In genomic region chr16:89828870-89829629, GRCh38 we compare ENCODE assay signal across 8 cellular contexts. TPM values are rescaled to one million over a fixed set of nuclear protein-coding genes. Genes with fewer than 3 reads are reported as not detected.
DNase-seq lines count a peak whose midpoint lies in the region; ATAC-seq, FAIRE-seq and TF ChIP-seq lines count a peak whose summit lies in the region.

No MANE protein-coding gene starts in this region.

- peak overlapping the region in 58 of 59 donors; percentile 36 to 76 (median 58) for H3K4me3 ChIP-seq in dorsolateral prefrontal cortex

- H3K27me3 ChIP-seq in dorsolateral prefrontal cortex = no peaks in the 10 kb centered on the region

- H3K27ac Mint-ChIP-seq in CD14-positive monocyte = no peak overlapping the region
- H3K27ac Mint-ChIP-seq in natural killer cell = no peak overlapping the region

- intact Hi-C loops in CD14-positive monocyte (cut with micrococcal nuclease) (no loop called here), dorsolateral prefrontal cortex (cut with DNase I) (loop anchor here in 1 of 2 donors (10.0 kb wide), 1 partner anchor 46 kb away; the partner anchor contains the start of gene TCF25), natural killer cell (cut with micrococcal nuclease) (no loop called here)

- TF ChIP-seq POLR2A in GM12891 (IDR thresholded peaks at IDR 0.05; ENCODE audit: low read depth, low read length) = no peak

- DNase-seq in CD14-positive monocyte (ENCODE audit: low spot score) (no peak), dorsolateral prefrontal cortex (peak in 1 of 10 donors; percentile 29), natural killer cell (no peak), GM12891 (ENCODE audit: insufficient read length, low spot score) (no peak), HuH-7.5 (ENCODE audit: low spot score) (no peak), OCI-M1 (lab: John Stamatoyannopoulos, UW) (no peak)
- no peak for DNase-seq in stimulated activated naive CD4-positive, alpha-beta T cell (lab: John Stamatoyannopoulos, UW)

- peak overlapping the region in 32 of 59 donors; percentile 11 to 83 (median 52) for H3K27ac ChIP-seq in dorsolateral prefrontal cortex

- peaks cover 7% of the 10 kb centered on the region for H3K4me1 Mint-ChIP-seq in CD14-positive monocyte
- peaks cover 4 to 5% of the 10 kb centered on the region in 2 donors for H3K4me1 Mint-ChIP-seq in natural killer cell

- H3K4me3 Mint-ChIP-seq in CD14-positive monocyte = peak overlapping the region; percentile 55 to 85
- peak overlapping the region; percentile 67 for H3K4me3 Mint-ChIP-seq in natural killer cell

- H3K9me3 Mint-ChIP-seq in CD14-positive monocyte = peaks cover 3 to 7% (median 5%) of the 10 kb centered on the region in 7 donors
- H3K9me3 Mint-ChIP-seq in natural killer cell = no peaks in the 10 kb centered on the region

- TF ChIP-seq CTCF in CD14-positive monocyte (IDR thresholded peaks at IDR 0.05) (no peak), dorsolateral prefrontal cortex (IDR thresholded peaks at IDR 0.05 in 54 of 56, conservative IDR thresholded peaks at IDR 0.05 in 2 of 56; ENCODE audit: low read depth in 1 of 56, partially characterized antibody in 56 of 56) (no peak), natural killer cell (IDR thresholded peaks at IDR 0.05) (no peak)

- no peak for FAIRE-seq in GM12891 (lab: Jason Lieb, UNC)

- H3K27me3 Mint-ChIP-seq in CD14-positive monocyte (ENCODE audit: low read depth in 3 of 3) (peaks cover 27 to 47% (median 32%) of the 10 kb centered on the region in 3 donors), natural killer cell (ENCODE audit: low read depth in 2 of 2) (peaks cover 5 to 6% of the 10 kb centered on the region in 2 donors)

- no peak for TF ChIP-seq RAD21 in Ishikawa (IDR thresholded peaks at IDR 0.05; ENCODE audit: low read depth)

- no peak for ATAC-seq in natural killer cell

- no peak for TF ChIP-seq EP300 in Ishikawa (IDR thresholded peaks at IDR 0.05; ENCODE audit: borderline replicate concordance)

- H3K36me3 Mint-ChIP-seq in CD14-positive monocyte = peaks cover 0 to 2% of the 10 kb centered on the region in 2 donors
- no peaks in the 10 kb centered on the region for H3K36me3 Mint-ChIP-seq in natural killer cell

TF ChIP-seq in Ishikawa, 13 proteins besides CTCF, POLR2A, EP300 and RAD21:
- no peak for TF ChIP-seq CEBPB (IDR thresholded peaks at IDR 0.05)
- TF ChIP-seq ZBTB7A (IDR thresholded peaks at IDR 0.05; ENCODE audit: low read depth) = peak; percentile 54; the same call in 1 of the 2 replicates
- TF ChIP-seq, protein P1, sequence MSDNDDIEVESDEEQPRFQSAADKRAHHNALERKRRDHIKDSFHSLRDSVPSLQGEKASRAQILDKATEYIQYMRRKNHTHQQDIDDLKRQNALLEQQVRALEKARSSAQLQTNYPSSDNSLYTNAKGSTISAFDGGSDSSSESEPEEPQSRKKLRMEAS (IDR thresholded peaks at IDR 0.05) = no peak; the same call in 1 of the 2 replicates
- TF ChIP-seq TAF1 (IDR thresholded peaks at IDR 0.05; ENCODE audit: low read depth) = peak; percentile 31; the same call in 1 of the 2 replicates
TF ChIP-seq in Ishikawa: peak in this region for 2.

TF ChIP-seq in GM12891, 5 proteins besides CTCF, POLR2A, EP300 and RAD21:
- no peak for TF ChIP-seq TAF1 (IDR thresholded peaks at IDR 0.05; ENCODE audit: low read depth, low read length)
- no peak for TF ChIP-seq SPI1 (IDR thresholded peaks at IDR 0.05; ENCODE audit: low read depth, low read length)
TF ChIP-seq in GM12891: peak in this region for 0.

RNA-seq across cellular contexts. Expression of gene SPIRE2, which starts 0.8 kb away (rescaled TPM):
- under 1 TPM in 1 of 2 donors, not detected in 1; 0.09 TPM for polyA plus RNA-seq in CD14-positive monocyte
- 10 to 100 TPM; 18.5 to 66.3 (median 40.6) TPM for total RNA-seq in dorsolateral prefrontal cortex
- total RNA-seq in natural killer cell = 1 to 10 TPM; 4.5 to 8.7 (median 6.5) TPM
- polyA plus RNA-seq in GM12891 (2012; ENCODE audit: low read depth, missing spikeins) = 0.28 TPM

RNA-seq across cellular contexts. Expression of gene FANCA, which starts 12.6 kb away (rescaled TPM):
- polyA plus RNA-seq in CD14-positive monocyte = 10 to 100 TPM; 12.6 to 17.2 TPM
- total RNA-seq in dorsolateral prefrontal cortex (10 to 100 TPM in 109 of 120 experiments, 1 to 10 TPM in 11; 6.8 to 30.7 (median 14.7) TPM), natural killer cell (10 to 100 TPM; 43.3 to 45.4 (median 45.1) TPM)
- polyA plus RNA-seq in GM12891 (2012; ENCODE audit: low read depth, missing spikeins) = 25.2 TPM

RNA-seq across cellular contexts. Expression of gene TCF25, which starts 44.3 kb away (rescaled TPM):
- polyA plus RNA-seq in CD14-positive monocyte = 100 to 1,000 TPM in 1 of 2 donors, 10 to 100 TPM in 1; 98.0 to 114 TPM
- total RNA-seq in dorsolateral prefrontal cortex (100 to 1,000 TPM; 172 to 346 (median 233) TPM), natural killer cell (100 to 1,000 TPM; 509 to 682 (median 567) TPM)
- polyA plus RNA-seq in GM12891 (2012; ENCODE audit: low read depth, missing spikeins) = 115 TPM
